8 cellular contexts compared by ENCODE assay signal in the genomic region with DNA sequence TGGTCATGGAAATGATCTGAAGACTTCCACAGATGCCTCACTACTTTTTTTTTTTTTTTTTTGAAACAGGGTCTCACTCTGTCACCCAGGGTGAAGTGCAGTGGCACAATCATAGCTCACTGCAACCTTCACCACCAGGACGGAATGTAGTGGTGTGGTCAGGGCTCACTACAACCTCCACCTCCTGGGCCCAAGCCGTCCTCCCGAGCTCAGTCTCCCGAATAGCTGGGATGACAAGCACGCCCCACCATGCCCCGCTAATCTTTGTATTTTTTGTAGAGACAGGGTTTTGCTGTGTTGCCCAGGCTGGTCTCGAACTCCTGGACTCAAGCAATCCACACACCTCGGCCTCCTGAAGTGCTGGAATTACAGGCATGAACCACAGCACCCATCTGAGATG. TPM values are rescaled to one million over a fixed set of nuclear protein-coding genes. Genes with fewer than 3 reads are reported as not detected.
DNase-seq lines count a peak whose midpoint lies in the region; ATAC-seq and TF ChIP-seq lines count a peak whose summit lies in the region.
"Not testable (repeated sequence)": the region's sequence is repeated elsewhere in the genome, so short reads cannot be mapped to it uniquely, and the experiment has no call there.
"Had no signal": no experiment of that assay in that cellular context is flagged by ENCODE, and none has a peak within 500 bp of the region (broad histone marks: within the 10 kb centered on the region; RNA-seq: fewer than 3 reads in every experiment).

No MANE protein-coding gene starts in this region.

- H4K5ac ChIP-seq in IMR-90 (ENCODE audit: low read depth, low read length): not testable (repeated sequence)

- H3K18ac ChIP-seq in IMR-90 (ENCODE audit: low read depth, low read length): not testable (repeated sequence)
- H3K18ac ChIP-seq in mesenchymal stem cell (ENCODE audit: low read depth in 1 of 2, low read length in 2 of 2): peak overlapping the region; percentile 52 to 85

- H4K20me1 ChIP-seq in IMR-90 (ENCODE audit: insufficient read depth, low read length): peaks cover 74% of the 10 kb centered on the region

- H2BK5ac ChIP-seq in IMR-90 (ENCODE audit: low read depth, low read length, poor library complexity, severe bottlenecking): peak overlapping the region; percentile 93
- not testable (repeated sequence) for H2BK5ac ChIP-seq in mesenchymal stem cell (ENCODE audit: low read depth, low read length, poor library complexity, severe bottlenecking)

- not testable (repeated sequence) for H3K9ac ChIP-seq in IMR-90 (ENCODE audit: low read depth, low read length)
- H3K9ac ChIP-seq in mesenchymal stem cell (ENCODE audit: low read length): peak overlapping the region; percentile 98
- H3K9ac ChIP-seq in skeletal muscle tissue (ENCODE audit: low read depth in 1 of 3, low read length in 3 of 3): peak overlapping the region in 1 of 3 donors; percentile 100

- H3K4me2 ChIP-seq in IMR-90 (ENCODE audit: low read depth, low read length) (peak overlapping the region; percentile 96), mesenchymal stem cell (ENCODE audit: low read length, poor library complexity, severe bottlenecking) (peak overlapping the region; percentile 76)

- peak overlapping the region; percentile 69 for H3K4ac ChIP-seq in IMR-90 (ENCODE audit: low read depth, low read length)
- peak overlapping the region; percentile 18 to 35 for H3K4ac ChIP-seq in mesenchymal stem cell (ENCODE audit: low read depth in 1 of 2, low read length in 2 of 2)

- peak overlapping the region; percentile 28 to 50 for H2BK12ac ChIP-seq in mesenchymal stem cell (ENCODE audit: low read length in 2 of 2)

- H3K36me3 ChIP-seq in IMR-90 (ENCODE audit: control insufficient read depth, insufficient read depth, low read length) (peaks cover 27% of the 10 kb centered on the region), esophagus squamous epithelium (peaks cover 3 to 16% (median 9%) of the 10 kb centered on the region in 3 donors), mesenchymal stem cell (ENCODE audit: control insufficient read depth in 1 of 2, insufficient read depth in 2 of 2, low read depth in 1 of 2, low read length in 2 of 2) (peaks cover 17 to 23% of the 10 kb centered on the region in 2 experiments), skeletal muscle tissue (ENCODE audit: control insufficient read depth in 3 of 3, insufficient read depth in 3 of 3, low read length in 3 of 3) (peaks cover 8 to 12% (median 11%) of the 10 kb centered on the region in 3 donors)

- in situ Hi-C loops in IMR-90 (cut with MboI; ENCODE audit: low sequenced_read_pairs): loop anchor here (5.0 to 10.0 kb wide), 2 partner anchors 34 to 206 kb away; no protein-coding TSS in a partner anchor

- H3K23ac ChIP-seq in IMR-90 (ENCODE audit: low read depth, low read length): peak overlapping the region; percentile 90
- H3K23ac ChIP-seq in mesenchymal stem cell (ENCODE audit: low read length in 2 of 2): not testable (repeated sequence)

- H2AFZ ChIP-seq in IMR-90 (replicated peaks; ENCODE audit: low read length, poor library complexity); mesenchymal stem cell (ENCODE audit: low read depth, low read length): not testable (repeated sequence)

- TF ChIP-seq CTCF in 22Rv1 (IDR thresholded peaks at IDR 0.05); IMR-90 (conservative IDR thresholded peaks at IDR 0.05; ENCODE audit: low read depth, low read length); esophagus squamous epithelium (IDR thresholded peaks at IDR 0.05): not testable (repeated sequence)

- H3K56ac ChIP-seq in IMR-90 (ENCODE audit: extremely low read depth, insufficient read depth, low read length): not testable (repeated sequence)

- peak overlapping the region; percentile 87; the same call in 1 of the 2 replicates for H3K14ac ChIP-seq in IMR-90 (replicated peaks; ENCODE audit: low read depth, low read length)
- not testable (repeated sequence) for H3K14ac ChIP-seq in mesenchymal stem cell (ENCODE audit: low read length in 2 of 2)

- BruUV-seq in IMR-90 (replicated peaks; lab: Mats Ljungman, UMichigan): not testable (repeated sequence)

- H3K9me1 ChIP-seq in IMR-90 (ENCODE audit: insufficient read depth, low read length): peaks cover 33% of the 10 kb centered on the region

- H2AK5ac ChIP-seq in IMR-90 (ENCODE audit: low read depth, low read length) (peak overlapping the region; percentile 84; the same call in 1 of the 2 replicates), mesenchymal stem cell (ENCODE audit: low read length, severe bottlenecking) (peak overlapping the region; percentile 98)

- dilution Hi-C loops in IMR-90 (cut with HindIII; ENCODE audit: low sequenced_read_pairs, unreplicated experiment): not testable (repeated sequence)

- peaks cover 12 to 78% of the 10 kb centered on the region in 2 experiments; a peak in 3 of 4 replicates for H3K79me1 ChIP-seq in IMR-90 (ENCODE audit: low read depth in 1 of 2, low read length in 2 of 2)
- not testable (repeated sequence) for H3K79me1 ChIP-seq in mesenchymal stem cell (replicated peaks; ENCODE audit: low read length, poor library complexity, severe bottlenecking)

- H3K27ac ChIP-seq in 22Rv1: peak overlapping the region; percentile 100
- H3K27ac ChIP-seq in IMR-90 (ENCODE audit: insufficient read depth, low read length): peak overlapping the region; percentile 83
- peak overlapping the region; percentile 95 to 100 (median 96) for H3K27ac ChIP-seq in esophagus squamous epithelium
- peak overlapping the region; percentile 99 for H3K27ac ChIP-seq in mesenchymal stem cell (ENCODE audit: low read length, poor library complexity, severe bottlenecking)
- H3K27ac ChIP-seq in skeletal muscle tissue (ENCODE audit: low read depth, low read length): peak overlapping the region; percentile 98

- not testable (repeated sequence) for DNase-seq in IMR-90; esophagus squamous epithelium (lab: John Stamatoyannopoulos, UW); mesenchymal stem cell
- DNase-seq in astrocyte of the hippocampus (ENCODE audit: low read depth, low spot score): peak; percentile 14

- POLR2A ChIA-PET in IMR-90 (lab: Charles Lee; ENCODE audit: unreplicated experiment): not testable (repeated sequence)

- CTCF ChIA-PET in IMR-90 (lab: Yijun Ruan, JAX): not testable (repeated sequence)

- H3K27me3 ChIP-seq in IMR-90 (ENCODE audit: control insufficient read depth, insufficient read depth, low read length); esophagus squamous epithelium; mesenchymal stem cell (ENCODE audit: control insufficient read depth in 1 of 2, insufficient read depth in 1 of 2, low read length in 2 of 2); skeletal muscle tissue (ENCODE audit: control insufficient read depth in 3 of 3, insufficient read depth in 3 of 3, low read length in 3 of 3): not testable (repeated sequence)

- H2BK15ac ChIP-seq in IMR-90 (ENCODE audit: low read depth, low read length): not testable (repeated sequence)
- H2BK15ac ChIP-seq in mesenchymal stem cell (ENCODE audit: low read depth, poor library complexity, severe bottlenecking): peak overlapping the region; percentile 26

- WGBS in IMR-90 (ENCODE audit: extremely low coverage in 2 of 2, insufficient read length in 1 of 2), 2 experiments: no CpG with 5 or more reads among the region's 8 CpGs
- 18 to 28% methylated on average over 3 to 7 of the region's 8 CpGs for WGBS in esophagus squamous epithelium, 2 donors
- WGBS in mesenchymal stem cell: 85% methylated on average over 8 of the region's 8 CpGs

- not testable (repeated sequence) for H2AK9ac ChIP-seq in IMR-90 (replicated peaks; ENCODE audit: low read depth, low read length, poor library complexity)

- intact Hi-C loops in IMR-90 (cut with micrococcal nuclease): not testable (repeated sequence)
- intact Hi-C loops in esophagus squamous epithelium (cut with DNase I): loop anchor here (5.0 kb wide), 1 partner anchor 39 kb away; a partner anchor contains a TSS

- not testable (repeated sequence) for ATAC-seq in IMR-90 (ENCODE audit: low read depth)

- not testable (repeated sequence) for H2BK20ac ChIP-seq in IMR-90 (ENCODE audit: low read depth, low read length)

- not testable (repeated sequence) for H4K91ac ChIP-seq in IMR-90 (ENCODE audit: insufficient read depth, low read depth, low read length)
- peak overlapping the region; percentile 87 for H4K91ac ChIP-seq in mesenchymal stem cell (ENCODE audit: low read length)

- not testable (repeated sequence) for H2BK120ac ChIP-seq in IMR-90 (ENCODE audit: low read depth, low read length); mesenchymal stem cell (ENCODE audit: low read depth, low read length)

- H3K4me3 ChIP-seq in IMR-90 (ENCODE audit: insufficient read depth, low read depth, low read length): not testable (repeated sequence)
- H3K4me3 ChIP-seq in esophagus squamous epithelium (peak overlapping the region; percentile 62 to 96 (median 81)), mesenchymal stem cell (ENCODE audit: insufficient read depth in 1 of 2, low read depth in 1 of 2, low read length in 2 of 2) (peak overlapping the region in 1 of 2 experiments; percentile 96), skeletal muscle tissue (ENCODE audit: low read length in 3 of 3) (peak overlapping the region; percentile 64 to 97 (median 97))

- TF ChIP-seq RAD21 in IMR-90 (IDR thresholded peaks at IDR 0.05; ENCODE audit: low read length): not testable (repeated sequence)

- TF ChIP-seq POLR2A in IMR-90 (IDR thresholded peaks at IDR 0.05; ENCODE audit: low read depth, low read length); esophagus squamous epithelium (IDR thresholded peaks at IDR 0.05): not testable (repeated sequence)

- peaks cover 54% of the 10 kb centered on the region for H3K4me1 ChIP-seq in IMR-90 (ENCODE audit: control insufficient read depth, insufficient read depth, low read length)
- H3K4me1 ChIP-seq in esophagus squamous epithelium: peaks cover 68 to 84% (median 77%) of the 10 kb centered on the region in 3 donors
- H3K4me1 ChIP-seq in mesenchymal stem cell (ENCODE audit: control insufficient read depth, insufficient read depth, low read depth, low read length): peaks cover 50% of the 10 kb centered on the region
- H3K4me1 ChIP-seq in skeletal muscle tissue (ENCODE audit: control insufficient read depth in 3 of 3, insufficient read depth in 3 of 3, low read length in 3 of 3): peaks cover 82 to 96% (median 83%) of the 10 kb centered on the region in 3 donors

- not testable (repeated sequence) for H3K9me3 ChIP-seq in IMR-90 (ENCODE audit: control insufficient read depth, insufficient read depth, low read length); esophagus squamous epithelium; mesenchymal stem cell (ENCODE audit: control insufficient read depth, low read length); skeletal muscle tissue (ENCODE audit: control insufficient read depth in 3 of 3, low read length in 3 of 3)

- peak overlapping the region in 1 of 2 experiments; percentile 87; a peak in 1 of 4 replicates for H4K8ac ChIP-seq in IMR-90 (ENCODE audit: low read depth in 2 of 2, low read length in 2 of 2)
- H4K8ac ChIP-seq in mesenchymal stem cell (ENCODE audit: low read length): not testable (repeated sequence)

RNA-seq across cellular contexts. Expression of a gene that starts 3.3 kb away (rescaled TPM):
- 79.6 and 86.7 TPM in 2 replicates for total RNA-seq in IMR-90 (2012; rRNA removed)
- polyA plus RNA-seq in IMR-90 (2012; rRNA removed): 136 and 138 TPM in 2 replicates
- polyA plus RNA-seq in IMR-90 (2012; cell fraction: cytosol; rRNA removed): 105 and 167 TPM in 2 replicates
- 102 and 107 TPM in 2 replicates for polyA plus RNA-seq in IMR-90 (2012; cell fraction: nucleus; rRNA removed; ENCODE audit: low replicate concordance)
- total RNA-seq in esophagus squamous epithelium: 100 to 1,000 TPM; 121 to 190 (median 134) TPM
- 307 TPM for polyA plus RNA-seq in mesenchymal stem cell (2013, experiment 1 of 2)
- 298 TPM for polyA plus RNA-seq in mesenchymal stem cell (2013, experiment 2 of 2)
- total RNA-seq in skeletal muscle tissue: 47.5 TPM

RNA-seq across cellular contexts. Expression of a gene that starts 28.1 kb away (rescaled TPM):
- total RNA-seq in IMR-90 (2012; rRNA removed) (under 0.01 TPM in 2 replicates), esophagus squamous epithelium (10 to 100 TPM; 13.9 to 61.7 (median 29.2) TPM), skeletal muscle tissue (0.52 TPM)
- polyA plus RNA-seq in IMR-90 (2012; rRNA removed): 0.10 TPM in 2 replicates
- polyA plus RNA-seq in IMR-90 (2012; cell fraction: cytosol; rRNA removed): 0.05 and 0.07 TPM in 2 replicates
- polyA plus RNA-seq in IMR-90 (2012; cell fraction: nucleus; rRNA removed; ENCODE audit: low replicate concordance): 0.05 and 0.15 TPM in 2 replicates
- 0.15 TPM for polyA plus RNA-seq in mesenchymal stem cell (2013, experiment 1 of 2)
- 0.23 TPM for polyA plus RNA-seq in mesenchymal stem cell (2013, experiment 2 of 2)
- polyA plus RNA-seq: IgD-negative memory B cell had no signal

RNA-seq across cellular contexts. Expression of a gene that starts 36.8 kb away (rescaled TPM):
- total RNA-seq in IMR-90 (2012; rRNA removed): not detected in 2 replicates
- 0.24 and 0.41 TPM in 2 replicates for polyA plus RNA-seq in IMR-90 (2012; rRNA removed)
- polyA plus RNA-seq in IMR-90 (2012; cell fraction: cytosol; rRNA removed): 0.13 and 0.16 TPM in 2 replicates
- polyA plus RNA-seq in IMR-90 (2012; cell fraction: nucleus; rRNA removed; ENCODE audit: low replicate concordance): 0.32 and 1.2 TPM in 2 replicates
- total RNA-seq in esophagus squamous epithelium: 100 to 1,000 TPM in 3 of 4 donors, 10 to 100 TPM in 1; 88.9 to 266 (median 111) TPM
- polyA plus RNA-seq in mesenchymal stem cell (2013, experiment 1 of 2): 1.7 TPM
- 1.3 TPM for polyA plus RNA-seq in mesenchymal stem cell (2013, experiment 2 of 2)
- total RNA-seq in skeletal muscle tissue: not detected
- polyA plus RNA-seq: cardiac muscle cell, IgD-negative memory B cell had no signal

RNA-seq across cellular contexts. Expression of a gene that starts 45.4 kb away (rescaled TPM):
- total RNA-seq in IMR-90 (2012; rRNA removed) (19.7 and 24.7 TPM in 2 replicates), esophagus squamous epithelium (100 to 1,000 TPM in 3 of 4 donors, 10 to 100 TPM in 1; 98.2 to 171 (median 136) TPM), skeletal muscle tissue (11.0 TPM)
- 62.5 and 66.0 TPM in 2 replicates for polyA plus RNA-seq in IMR-90 (2012; rRNA removed)
- polyA plus RNA-seq in IMR-90 (2012; cell fraction: cytosol; rRNA removed): 71.8 and 82.3 TPM in 2 replicates
- polyA plus RNA-seq in IMR-90 (2012; cell fraction: nucleus; rRNA removed; ENCODE audit: low replicate concordance): 71.5 and 142 TPM in 2 replicates
- polyA plus RNA-seq in mesenchymal stem cell (2013, experiment 1 of 2): 262 TPM
- 265 TPM for polyA plus RNA-seq in mesenchymal stem cell (2013, experiment 2 of 2)
- polyA plus RNA-seq: IgD-negative memory B cell had no signal

Comparison
In these comparisons a context has a peak if more than half of its experiments do, and no peak if none do; other contexts are left out.
1. RNA of a gene that starts 36.8 kb away (total RNA-seq): 88.9 to 266 TPM in esophagus squamous epithelium; not detected in IMR-90 and not detected in skeletal muscle tissue (single experiment); every median in the first group is over 10 times any median in the second.
2. Peak in every context shown above with its lines, with median percentiles within 50 percentile points of each other: H3K27ac ChIP-seq.